Comparison of ENCODE assay signal across 1 cellular context in genomic region chr1:185610954-185611353, GRCh38.
TF ChIP-seq lines count a peak whose summit lies in the region.

No MANE protein-coding gene starts in this region.

TF ChIP-seq in A549, 52 proteins besides CTCF, POLR2A, EP300 and RAD21 (continued from another document):
- TF ChIP-seq CBX2 (IDR thresholded peaks at IDR 0.05; ENCODE audit: borderline replicate concordance, low read depth): no peak
- TF ChIP-seq KDM5A (IDR thresholded peaks at IDR 0.05): no peak
- TF ChIP-seq POLR2AphosphoS2 (conservative IDR thresholded peaks at IDR 0.05; ENCODE audit: low read length): no peak
- TF ChIP-seq CHD2 (IDR thresholded peaks at IDR 0.05; ENCODE audit: low read length, partially characterized antibody): no peak
